10 cellular contexts compared by ENCODE assay signal in the genomic region with DNA sequence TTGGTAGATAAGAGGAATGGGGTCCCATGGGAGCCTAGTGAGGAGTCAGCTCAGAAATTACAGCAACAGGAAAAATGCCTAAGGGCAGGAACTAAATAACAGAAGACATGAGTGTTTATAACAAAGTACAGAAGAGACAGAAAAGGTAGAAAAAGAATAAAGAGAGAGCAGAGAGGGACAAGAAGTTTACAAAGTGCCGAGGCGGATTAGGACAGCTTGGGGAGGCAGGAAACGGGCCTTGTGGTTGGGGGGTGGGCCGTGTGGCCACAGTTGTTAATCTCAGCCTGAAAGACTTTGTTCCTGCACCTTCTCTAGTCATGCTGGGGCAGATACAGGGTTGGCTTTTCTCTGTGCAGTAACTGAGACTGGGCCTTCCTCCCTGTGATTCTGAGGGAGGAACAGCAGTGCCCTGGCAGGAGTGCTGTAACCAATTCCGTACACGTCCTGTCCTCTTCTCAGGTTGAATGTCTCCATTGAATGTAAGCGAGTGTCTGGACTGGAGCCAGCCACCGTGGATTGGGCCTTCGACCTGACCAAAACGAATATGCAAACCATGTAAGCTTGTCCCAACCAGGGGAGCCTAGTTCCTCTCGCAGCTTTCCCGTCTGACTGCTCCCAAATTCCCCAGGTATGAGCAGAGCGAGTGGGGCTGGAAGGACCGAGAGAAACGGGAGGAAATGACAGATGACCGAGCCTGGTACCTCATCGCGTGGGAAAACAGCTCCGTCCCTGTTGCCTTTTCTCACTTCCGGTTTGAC. TPM values are rescaled to one million over a fixed set of nuclear protein-coding genes. Genes with fewer than 3 reads are reported as not detected.
A peak's percentile ranks its signal among the peaks of the same experiment; 100 is the strongest.
DNase-seq lines count a peak whose midpoint lies in the region; ATAC-seq and TF ChIP-seq lines count a peak whose summit lies in the region.
"Had no signal": no experiment of that assay in that cellular context is flagged by ENCODE, and none has a peak within 500 bp of the region (broad histone marks: within the 10 kb centered on the region; RNA-seq: fewer than 3 reads in every experiment).

No MANE protein-coding gene starts in this region.

- H3K4me3 ChIP-seq in choroid plexus epithelial cell (ENCODE audit: low read depth, low read length), result no peak overlapping the region

- H3K27me3 Mint-ChIP-seq in type B pancreatic cell, result no peaks in the 10 kb centered on the region

- DNase-seq in activated naive CD4-positive, alpha-beta T cell treated with Interleukin-2 at 50 U/mL for 16 hours, result peak; percentile 12
- no peak for DNase-seq in activated naive CD4-positive, alpha-beta T cell treated with anti-CD3 and anti-CD28 coated beads, Interleukin-2, amount 50 U/mL, for 16 hours
- DNase-seq in SKM-1 (lab: John Stamatoyannopoulos, UW; ENCODE audit: unreplicated experiment) (peak; percentile 53), choroid plexus epithelial cell (ENCODE audit: low read depth) (peak; percentile 31), type B pancreatic cell (ENCODE audit: extremely low spot score, unreplicated experiment) (no peak), NCI-H2029 (lab: John Stamatoyannopoulos, UW) (no peak)
- DNase-seq: hippocampal formation, occipital lobe had no signal

- H3K36me3 Mint-ChIP-seq in type B pancreatic cell, result peaks cover 16% of the 10 kb centered on the region

- TF ChIP-seq CTCF in choroid plexus epithelial cell (conservative IDR thresholded peaks at IDR 0.05; ENCODE audit: low read depth, low read length) (no peak), type B pancreatic cell (conservative IDR thresholded peaks at IDR 0.05) (no peak)

- H3K4me3 Mint-ChIP-seq in type B pancreatic cell, result no peak overlapping the region

- H3K27ac Mint-ChIP-seq in type B pancreatic cell, result peak overlapping the region; percentile 27

- ATAC-seq in GM21515 (IDR thresholded peaks at IDR 0.05; ENCODE audit: unreplicated experiment) (no peak), HG03139 (IDR thresholded peaks at IDR 0.05; ENCODE audit: unreplicated experiment) (no peak)

- peaks cover 5% of the 10 kb centered on the region for H3K4me1 Mint-ChIP-seq in type B pancreatic cell (ENCODE audit: unreplicated experiment)

- no peaks in the 10 kb centered on the region for H3K9me3 Mint-ChIP-seq in type B pancreatic cell

RNA-seq across cellular contexts. Expression of a gene that starts 13.2 kb away (rescaled TPM):
- 33.8 and 51.2 TPM in 2 replicates for total RNA-seq in type B pancreatic cell (ENCODE audit: low replicate concordance)

RNA-seq across cellular contexts. Expression of a gene that starts 22.5 kb away (rescaled TPM):
- total RNA-seq in type B pancreatic cell (ENCODE audit: low replicate concordance), result 307 and 324 TPM in 2 replicates

RNA-seq across cellular contexts. Expression of a gene that starts 34.3 kb away (rescaled TPM):
- 101 and 105 TPM in 2 replicates for total RNA-seq in type B pancreatic cell (ENCODE audit: low replicate concordance)

RNA-seq across cellular contexts. Expression of a gene that starts 35.0 kb away (rescaled TPM):
- total RNA-seq in type B pancreatic cell (ENCODE audit: low replicate concordance), result 8.1 and 38.1 TPM in 2 replicates

Comparison
In these comparisons a context has a peak if more than half of its experiments do, and no peak if none do; other contexts are left out.
1. DNase-seq: peak in activated naive CD4-positive, alpha-beta T cell treated with Interleukin-2 at 50 U/mL for 16 hours (single experiment), SKM-1 (single experiment) and choroid plexus epithelial cell (single experiment); none in activated naive CD4-positive, alpha-beta T cell treated with anti-CD3 and anti-CD28 coated beads, Interleukin-2, amount 50 U/mL, for 16 hours (single experiment), type B pancreatic cell (single experiment) and NCI-H2029 (single experiment).